In the genomic region with DNA sequence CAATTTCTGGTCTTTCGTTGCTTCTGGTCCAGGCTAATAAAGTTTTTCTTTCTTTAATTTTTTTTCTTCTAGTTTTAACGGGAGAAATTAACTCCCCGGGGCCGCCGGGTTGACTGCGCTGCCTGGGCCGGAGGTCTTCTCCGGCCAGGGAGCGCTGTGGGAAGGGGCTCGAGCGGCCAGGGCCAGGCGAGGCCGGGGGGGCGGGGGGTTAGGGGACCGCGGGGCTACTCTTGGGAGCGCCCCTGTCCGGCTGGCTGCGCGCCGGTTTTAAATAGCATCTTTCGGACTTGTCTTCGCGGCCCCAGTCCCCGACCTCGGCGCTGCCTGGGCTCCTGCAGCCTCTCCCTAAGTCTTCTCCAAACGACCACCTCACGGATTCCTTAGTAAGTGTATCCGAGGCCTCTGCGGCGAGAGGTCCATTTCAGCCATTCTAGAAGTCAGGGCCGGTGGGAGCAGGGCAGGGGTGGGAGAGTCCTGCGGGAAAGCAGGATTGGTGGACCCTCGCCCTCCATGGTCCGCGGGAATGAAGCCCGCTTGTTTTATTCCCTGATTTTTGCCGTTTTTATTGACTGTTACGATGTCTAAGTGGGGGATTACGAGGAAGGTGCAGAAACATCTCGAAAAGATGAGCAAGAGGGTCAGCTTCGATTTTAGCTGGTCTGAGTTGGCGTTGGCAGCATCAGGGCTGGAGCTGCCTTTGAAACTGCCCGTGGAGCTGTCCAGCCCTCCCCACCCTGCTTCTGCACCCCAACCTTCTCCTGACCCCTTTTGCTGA, we compare ENCODE assay signal across 8 cellular contexts. TPM values are rescaled to one million over a fixed set of nuclear protein-coding genes. Genes with fewer than 3 reads are reported as not detected.
DNase-seq lines count a peak whose midpoint lies in the region; ATAC-seq and TF ChIP-seq lines count a peak whose summit lies in the region.

No MANE protein-coding gene starts in this region.

- H3K36me3 Mint-ChIP-seq in activated B cell treated with CpG ODN at 0.5 μM for 24 hours (ENCODE audit: low read depth) (peaks cover 26% of the 10 kb centered on the region), endodermal cell (ENCODE audit: low read depth) (peaks cover 22% of the 10 kb centered on the region)

- H4K5ac ChIP-seq in mesendoderm (ENCODE audit: low read length), result no peak overlapping the region

- peak overlapping the region; percentile 77 for H3K18ac ChIP-seq in mesendoderm (ENCODE audit: low read length)

- no peak for TF ChIP-seq POLR2A in stomach (IDR thresholded peaks at IDR 0.05)

- intact Hi-C loops in activated B cell treated with CpG ODN at 0.5 μM for 24 hours (cut with micrococcal nuclease) (loop anchor here (1.0 kb wide), 2 partner anchors 34 to 1712 kb away; a partner anchor contains a TSS), stomach (cut with DNase I; ENCODE audit: low total_unique reads) (no loop called here)

- H2BK5ac ChIP-seq in mesendoderm (ENCODE audit: low read length), result peak overlapping the region; percentile 34

- H3K9ac ChIP-seq in KMS-11 (peak overlapping the region; percentile 96), endodermal cell (ENCODE audit: extremely low read depth, low read length, poor library complexity, severe bottlenecking) (peak overlapping the region; percentile 69), mesendoderm (ENCODE audit: low read length) (peak overlapping the region; percentile 88)

- H3K4me3 Mint-ChIP-seq in activated B cell treated with CpG ODN at 0.5 μM for 24 hours (peak overlapping the region; percentile 93), endodermal cell (peak overlapping the region; percentile 86)

- H3K56ac ChIP-seq in mesendoderm (ENCODE audit: low read length), result peak overlapping the region; percentile 89

- peaks cover 11% of the 10 kb centered on the region for H3K79me2 ChIP-seq in KMS-11 (ENCODE audit: insufficient read depth, low read depth)
- H3K79me2 ChIP-seq in mesendoderm (ENCODE audit: control insufficient read depth, insufficient read depth, low read length), result peaks cover 11% of the 10 kb centered on the region

- peak overlapping the region; percentile 98 for H2AFZ ChIP-seq in KMS-11 (ENCODE audit: low read depth)

- no peak for TF ChIP-seq CTCF in KMS-11 (conservative IDR thresholded peaks at IDR 0.05; ENCODE audit: low read depth, low read length)
- TF ChIP-seq CTCF in activated B cell treated with CpG ODN at 0.5 μM for 24 hours (IDR thresholded peaks at IDR 0.05), result no peak
- TF ChIP-seq CTCF in endodermal cell (conservative IDR thresholded peaks at IDR 0.05), result no peak
- TF ChIP-seq CTCF in stomach (IDR thresholded peaks at IDR 0.05), result no peak

- peaks cover 48% of the 10 kb centered on the region for H3K4me1 Mint-ChIP-seq in activated B cell treated with CpG ODN at 0.5 μM for 24 hours
- H3K4me1 Mint-ChIP-seq in endodermal cell, result peaks cover 25% of the 10 kb centered on the region

- H3K4ac ChIP-seq in mesendoderm (ENCODE audit: low read depth, low read length), result peak overlapping the region; percentile 84

- peak overlapping the region; percentile 48 for H2BK120ac ChIP-seq in mesendoderm (ENCODE audit: low read depth, low read length)

- H3K9me3 ChIP-seq in endodermal cell (ENCODE audit: control insufficient read depth, low read length) (no peaks in the 10 kb centered on the region), stomach (no peaks in the 10 kb centered on the region)

- no peak overlapping the region for H2BK15ac ChIP-seq in mesendoderm (replicated peaks; ENCODE audit: low read depth)

- peaks cover 2% of the 10 kb centered on the region for H3K9me3 Mint-ChIP-seq in activated B cell treated with CpG ODN at 0.5 μM for 24 hours
- H3K9me3 Mint-ChIP-seq in endodermal cell, result peaks cover 7% of the 10 kb centered on the region

- POLR2A ChIA-PET in activated B cell treated with CpG ODN at 0.5 μM for 24 hours (lab: Charles Lee), result interaction anchor here (0.6 to 5.0 kb wide), 3 partner anchors 24 to 47 kb away, joined by 3 to 102 read pairs (median 3); a partner anchor contains a TSS

- TF ChIP-seq EP300 in stomach (IDR thresholded peaks at IDR 0.05), result no peak

- H3K4me3 ChIP-seq in H7 (ENCODE audit: insufficient read depth, low read depth, low read length) (peak overlapping the region; percentile 75), KMS-11 (IDR thresholded peaks at IDR 0.05; ENCODE audit: insufficient read depth, low read depth, low read length) (peak overlapping the region; percentile 11), endodermal cell (ENCODE audit: low read length) (peak overlapping the region; percentile 97), mesendoderm (ENCODE audit: low read length) (peak overlapping the region; percentile 85), stomach (peak overlapping the region; percentile 72 to 89 (median 80))

- H3K4me1 ChIP-seq in KMS-11 (ENCODE audit: low read depth, poor library complexity, severe bottlenecking) (peaks cover 23% of the 10 kb centered on the region), endodermal cell (ENCODE audit: control insufficient read depth, insufficient read depth, low read length) (no peaks in the 10 kb centered on the region), mesendoderm (ENCODE audit: control insufficient read depth, low read depth, low read length) (no peaks in the 10 kb centered on the region), stomach (peaks cover 8 to 46% (median 21%) of the 10 kb centered on the region in 4 donors)

- no peak overlapping the region for H4K8ac ChIP-seq in mesendoderm (ENCODE audit: low read depth, low read length)

- H3K27me3 ChIP-seq in H7 (ENCODE audit: control insufficient read depth, insufficient read depth, low read length), result no peaks in the 10 kb centered on the region
- H3K27me3 ChIP-seq in KMS-11 (ENCODE audit: insufficient read depth, low read depth), result no peaks in the 10 kb centered on the region
- H3K27me3 ChIP-seq in endodermal cell (ENCODE audit: control insufficient read depth, insufficient read depth, low read length, poor library complexity, severe bottlenecking), result no peaks in the 10 kb centered on the region
- H3K27me3 ChIP-seq in mesendoderm (ENCODE audit: insufficient read depth, low read length, poor library complexity), result no peaks in the 10 kb centered on the region
- no peaks in the 10 kb centered on the region for H3K27me3 ChIP-seq in stomach

- peak overlapping the region; percentile 95 for H3K27ac Mint-ChIP-seq in activated B cell treated with CpG ODN at 0.5 μM for 24 hours
- H3K27ac Mint-ChIP-seq in endodermal cell, result peak overlapping the region; percentile 98

- CTCF ChIA-PET in activated B cell treated with CpG ODN at 0.5 μM for 24 hours (lab: Charles Lee), result interaction anchor here (2.7 kb wide), 1 partner anchor 34 kb away, joined by 15 read pairs; a partner anchor contains a TSS

- DNase-seq in NCI-H345 (lab: John Stamatoyannopoulos, UW) (peak; percentile 44), NCI-H345 treated with DMSO at 0.1 percent for 48 hours (lab: John Stamatoyannopoulos, UW; ENCODE audit: unreplicated experiment) (no peak), H7 (peak; percentile 77), activated B cell treated with CpG ODN at 0.5 μM for 24 hours (no peak), endodermal cell (peak; percentile 70), mesendoderm (peak; percentile 53), stomach (peak; percentile 28)

- no peaks in the 10 kb centered on the region for H3K36me3 ChIP-seq in H7 (replicated peaks; ENCODE audit: control insufficient read depth, insufficient read depth, low read length)
- H3K36me3 ChIP-seq in KMS-11 (ENCODE audit: insufficient read depth), result no peaks in the 10 kb centered on the region
- H3K36me3 ChIP-seq in endodermal cell (ENCODE audit: control insufficient read depth, insufficient read depth, low read length), result peaks cover 7% of the 10 kb centered on the region
- H3K36me3 ChIP-seq in mesendoderm (ENCODE audit: control insufficient read depth, insufficient read depth, low read length), result no peaks in the 10 kb centered on the region
- no peaks in the 10 kb centered on the region for H3K36me3 ChIP-seq in stomach

- peak overlapping the region; percentile 29 for H3K23ac ChIP-seq in mesendoderm (ENCODE audit: low read length)

- peak; percentile 18 for ATAC-seq in activated B cell treated with CpG ODN at 0.5 μM for 24 hours (ENCODE audit: low read depth)

- H4K20me1 ChIP-seq in KMS-11 (ENCODE audit: insufficient read depth), result no peaks in the 10 kb centered on the region

- H3K4me2 ChIP-seq in KMS-11 (peak overlapping the region; percentile 96), mesendoderm (ENCODE audit: low read length) (peak overlapping the region; percentile 92)

- no peak overlapping the region for H2AK5ac ChIP-seq in mesendoderm (ENCODE audit: low read length)

- peaks cover 2% of the 10 kb centered on the region for H3K79me1 ChIP-seq in mesendoderm (ENCODE audit: low read length)

- H3K27me3 Mint-ChIP-seq in activated B cell treated with CpG ODN at 0.5 μM for 24 hours (peaks cover 3% of the 10 kb centered on the region), endodermal cell (ENCODE audit: insufficient read depth) (no peaks in the 10 kb centered on the region)

- WGBS in endodermal cell (ENCODE audit: insufficient coverage in 1 of 2, insufficient read length in 1 of 2), 2 experiments, result 0 to 1% methylated on average over 12 to 45 of the region's 45 CpGs
- no CpG with 5 or more reads among the region's 45 CpGs for WGBS in mesendoderm (ENCODE audit: extremely low coverage, insufficient coverage, low lambda C conversion rate)
- 0 to 1% (median 1%) methylated on average over 38 to 45 of the region's 45 CpGs for WGBS in stomach, 5 donors

- H3K27ac ChIP-seq in KMS-11 (peak overlapping the region; percentile 88), endodermal cell (ENCODE audit: low read depth, low read length) (peak overlapping the region; percentile 94), mesendoderm (ENCODE audit: low read depth, low read length) (peak overlapping the region; percentile 85), stomach (peak overlapping the region; percentile 43 to 92 (median 90))

RNA-seq across cellular contexts. Expression of a gene that starts 0.5 kb away (rescaled TPM):
- 26.4 and 28.5 TPM in 2 replicates for total RNA-seq in H7 (2014; rRNA removed; shearing (Covaris generic))
- total RNA-seq in activated B cell treated with CpG ODN at 0.5 μM for 24 hours (33.0 and 38.2 TPM in 2 replicates), endodermal cell (10 to 100 TPM; 52.0 to 53.1 TPM), stomach (100 to 1,000 TPM in 1 of 5 donors, 10 to 100 TPM in 4; 39.1 to 140 (median 70.0) TPM)
- polyA plus RNA-seq in endodermal cell (2013, experiment 1 of 2), result 53.4 TPM
- polyA plus RNA-seq in endodermal cell (2013, experiment 2 of 2), result 56.7 TPM
- 72.9 TPM for polyA plus RNA-seq in mesendoderm (2013, experiment 1 of 2)
- polyA plus RNA-seq in mesendoderm (2013, experiment 2 of 2), result 79.2 TPM
- polyA plus RNA-seq in stomach, result 10 to 100 TPM; 18.9 to 92.7 (median 23.4) TPM

Comparison
In these comparisons a context has a peak if more than half of its experiments do, and no peak if none do; other contexts are left out.
1. DNase-seq: peak in NCI-H345 (single experiment), H7 (single experiment), endodermal cell (single experiment), mesendoderm (single experiment) and stomach (single experiment); none in NCI-H345 treated with DMSO at 0.1 percent for 48 hours (single experiment) and activated B cell treated with CpG ODN at 0.5 μM for 24 hours (single experiment).
2. H3K4me3 ChIP-seq: peak in every context shown above with its lines; median percentile 97 in endodermal cell; 85 in mesendoderm; 80 in stomach; 75 in H7; 11 in KMS-11.
3. Peak in every context shown above with its lines, with median percentiles within 50 percentile points of each other: H3K27ac ChIP-seq and H3K9ac ChIP-seq.